ENCODE assay signal across 8 cellular contexts in the genomic region with DNA sequence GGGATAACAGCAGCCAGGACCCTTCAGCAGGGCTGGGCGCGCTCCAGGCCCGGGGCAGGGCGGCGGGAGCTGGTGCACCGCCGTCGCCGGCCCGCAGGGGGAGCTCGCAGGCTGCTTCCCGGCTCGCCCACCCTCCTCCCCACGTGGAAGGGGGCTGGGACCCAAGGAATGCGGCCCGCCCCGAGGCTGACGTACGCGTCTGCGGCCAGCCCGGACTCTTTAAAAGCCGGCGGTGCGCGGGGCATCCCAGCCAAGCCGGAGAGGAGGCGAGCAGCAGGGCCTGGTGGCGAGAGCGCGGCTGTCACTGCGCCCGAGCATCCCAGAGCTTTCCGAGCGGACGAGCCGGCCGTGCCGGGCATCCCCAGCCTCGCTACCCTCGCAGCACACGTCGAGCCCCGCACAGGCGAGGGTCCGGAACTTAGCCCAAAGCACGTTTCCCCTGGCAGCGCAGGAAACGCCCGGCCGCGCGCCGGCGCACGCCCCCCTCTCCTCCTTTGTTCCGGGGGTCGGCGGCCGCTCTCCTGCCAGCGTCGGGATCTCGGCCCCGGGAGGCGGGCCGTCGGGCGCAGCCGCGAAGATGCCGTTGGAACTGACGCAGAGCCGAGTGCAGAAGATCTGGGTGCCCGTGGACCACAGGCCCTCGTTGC. TPM values are rescaled to one million over a fixed set of nuclear protein-coding genes. Genes with fewer than 3 reads are reported as not detected.
A peak's percentile ranks its signal among the peaks of the same experiment; 100 is the strongest.
DNase-seq lines count a peak whose midpoint lies in the region; ATAC-seq and TF ChIP-seq lines count a peak whose summit lies in the region.

Gene PFKFB3 (plus strand): TSS at position 249 of the 647 bp plus-strand sequence. CDS start 329 bp downstream, at position 578.

- no peaks in the 10 kb centered on the region for H3K9me3 ChIP-seq in A673 (ENCODE audit: low read depth, low read length, poor library complexity, severe bottlenecking)

- POLR2A ChIA-PET in A673 (lab: Charles Lee; ENCODE audit: low non-redundant PET), result interaction anchor here (0.5 to 0.6 kb wide), 3 partner anchors 18 to 497 kb away, joined by 4 to 5 read pairs (median 5); no protein-coding TSS in a partner anchor

- BruUV-seq in A673 (replicated peaks; lab: Mats Ljungman, UMichigan), result TSS peak; percentile 14

- H3K4me1 ChIP-seq in A673 (ENCODE audit: insufficient read depth, low read length, poor library complexity, severe bottlenecking), result peaks cover 25% of the 10 kb centered on the region

- peak within 1 kb of the TSS; percentile 75 for H3K27ac ChIP-seq in A673 (ENCODE audit: low read depth, low read length, poor library complexity, severe bottlenecking)
- H3K27ac ChIP-seq in cingulate gyrus (ENCODE audit: low read depth, low read length), result peak within 1 kb of the TSS; percentile 85
- peak within 1 kb of the TSS; percentile 90 for H3K27ac ChIP-seq in layer of hippocampus (ENCODE audit: low read depth, low read length)

- TF ChIP-seq CTCF in A673 (conservative IDR thresholded peaks at IDR 0.05; ENCODE audit: low read depth, low read length), result peak; percentile 83

- DNase-seq in A673 (ENCODE audit: low spot score) (peak; percentile 97), NCI-H2196 (lab: John Stamatoyannopoulos, UW; ENCODE audit: unreplicated experiment) (peak; percentile 76)
- peak; percentile 95 for DNase-seq in activated CD4-positive, alpha-beta T cell treated with anti-CD3 and anti-CD28 coated beads for 4 hours
- DNase-seq in stimulated activated CD4-positive, alpha-beta T cell treated with anti-CD3 and anti-CD28 coated beads, Interleukin-1b, Interleukin-23, amount 100 ng/mL, for 4 hours (ENCODE audit: low read depth in 2 of 2), result peak; percentile 90 to 92

- H3K36me3 ChIP-seq in A673 (ENCODE audit: insufficient read depth, low read length, poor library complexity, severe bottlenecking), result no peaks in the 10 kb centered on the region

- no peaks in the 10 kb centered on the region for H3K27me3 ChIP-seq in A673 (replicated peaks; ENCODE audit: insufficient read depth, low read depth, low read length, poor library complexity)
- H3K27me3 ChIP-seq in layer of hippocampus (ENCODE audit: control insufficient read depth, insufficient read depth, low read length), result no peaks in the 10 kb centered on the region

- intact Hi-C loops in A673 (cut with micrococcal nuclease; ENCODE audit: unreplicated experiment), result loop anchor here (1.0 to 10.0 kb wide), 4 partner anchors 94 to 198 kb away; partner anchors contain the start of gene RBM17

- ATAC-seq in GM18508 (IDR thresholded peaks at IDR 0.05; ENCODE audit: insufficient read depth, unreplicated experiment), result peak; percentile 47
- peak; percentile 78 for ATAC-seq in HG02981 (IDR thresholded peaks at IDR 0.05; ENCODE audit: unreplicated experiment)

- peak within 1 kb of the TSS; percentile 71 for H3K4me3 ChIP-seq in A673 (ENCODE audit: low read depth, low read length, poor library complexity, severe bottlenecking)

- CTCF ChIA-PET in A673 (lab: Charles Lee), result interaction anchor here (0.6 to 2.2 kb wide), 11 partner anchors 10 to 244 kb away, joined by 3 to 74 read pairs (median 4); no protein-coding TSS in a partner anchor

RNA-seq across cellular contexts. Expression of gene PFKFB3, which starts in this region (rescaled TPM):
- total RNA-seq in A673 (2021), result 42.8 and 53.0 TPM in 2 replicates

Comparison
In these comparisons a context has a peak if more than half of its experiments do, and no peak if none do; other contexts are left out.
1. Peak in every context shown above with its lines: DNase-seq, ATAC-seq, H3K4me3 ChIP-seq and H3K27ac ChIP-seq.